Comparison of ENCODE assay signal across 8 cellular contexts in genomic region chr17:31269597-31269996, GRCh38. TPM values are rescaled to one million over a fixed set of nuclear protein-coding genes. Genes with fewer than 3 reads are reported as not detected.
A peak's percentile ranks its signal among the peaks of the same experiment; 100 is the strongest.
DNase-seq lines count a peak whose midpoint lies in the region; ATAC-seq, FAIRE-seq and TF ChIP-seq lines count a peak whose summit lies in the region.

No MANE protein-coding gene starts in this region.

- H3K36me3 Mint-ChIP-seq in chondrocyte (ENCODE audit: low read depth): peaks cover 17% of the 10 kb centered on the region
- peaks cover 14% of the 10 kb centered on the region for H3K36me3 Mint-ChIP-seq in activated naive CD4-positive, alpha-beta T cell treated with anti-CD3 and anti-CD28 coated beads, Interleukin-2, amount 10 ng/mL, durations not matched to agents 7 days and 5 days

- H3K36me3 ChIP-seq in right atrium auricular region (peaks cover 11% of the 10 kb centered on the region), kidney epithelial cell (ENCODE audit: control insufficient read depth, insufficient read depth, low read length) (no peaks in the 10 kb centered on the region)

- H3K9me3 Mint-ChIP-seq in chondrocyte (ENCODE audit: low read depth): no peaks in the 10 kb centered on the region
- no peaks in the 10 kb centered on the region for H3K9me3 Mint-ChIP-seq in activated naive CD4-positive, alpha-beta T cell treated with anti-CD3 and anti-CD28 coated beads, Interleukin-2, amount 10 ng/mL, durations not matched to agents 7 days and 5 days

- H3K27ac Mint-ChIP-seq in chondrocyte (ENCODE audit: unreplicated experiment): peak overlapping the region; percentile 95
- no peak overlapping the region for H3K27ac Mint-ChIP-seq in activated naive CD4-positive, alpha-beta T cell treated with anti-CD3 and anti-CD28 coated beads, Interleukin-2, amount 10 ng/mL, durations not matched to agents 7 days and 5 days

- no peak for FAIRE-seq in GM12892 (lab: Jason Lieb, UNC)

- TF ChIP-seq CTCF in right atrium auricular region (IDR thresholded peaks at IDR 0.05) (no peak), chondrocyte (IDR thresholded peaks at IDR 0.05) (peak; percentile 8), kidney epithelial cell (IDR thresholded peaks at IDR 0.05; ENCODE audit: insufficient read depth, low read length, poor library complexity, severe bottlenecking) (no peak)

- ATAC-seq in Right ventricle myocardium superior (ENCODE audit: poor library complexity): peak; percentile 73

- no peaks in the 10 kb centered on the region for H3K9me3 ChIP-seq in right atrium auricular region

- TF ChIP-seq POLR2A in GM12892 (IDR thresholded peaks at IDR 0.05; ENCODE audit: low read depth, low read length): no peak

- H3K27me3 ChIP-seq in right atrium auricular region: no peaks in the 10 kb centered on the region
- no peaks in the 10 kb centered on the region for H3K27me3 ChIP-seq in kidney epithelial cell (ENCODE audit: control insufficient read depth, insufficient read depth, low read length)

- DNase-seq in Right ventricle myocardium superior (no peak), right atrium auricular region (ENCODE audit: low spot score) (no peak), chondrocyte (ENCODE audit: low spot score) (no peak), kidney epithelial cell (ENCODE audit: low read depth) (peak; percentile 98), NCI-H446 (lab: John Stamatoyannopoulos, UW) (no peak), NCI-H1436 treated with DMSO at 0.1 percent for 48 hours (lab: John Stamatoyannopoulos, UW) (no peak), GM12892 (ENCODE audit: insufficient read length) (no peak)
- no peak for DNase-seq in activated naive CD4-positive, alpha-beta T cell treated with anti-CD3 and anti-CD28 coated beads, Interleukin-2, amount 10 ng/mL, durations not matched to agents 7 days and 5 days

- intact Hi-C loops in Right ventricle myocardium superior (cut with DNase I): no loop called here

- H3K4me1 Mint-ChIP-seq in chondrocyte (ENCODE audit: low read depth): peaks cover 39% of the 10 kb centered on the region
- H3K4me1 Mint-ChIP-seq in activated naive CD4-positive, alpha-beta T cell treated with anti-CD3 and anti-CD28 coated beads, Interleukin-2, amount 10 ng/mL, durations not matched to agents 7 days and 5 days: no peaks in the 10 kb centered on the region

- no peak overlapping the region for H3K4me3 ChIP-seq in right atrium auricular region
- H3K4me3 ChIP-seq in kidney epithelial cell (ENCODE audit: low read depth, low read length): no peak overlapping the region

- H3K27ac ChIP-seq in right atrium auricular region: peak overlapping the region in 1 of 2 donors; percentile 42

- no peaks in the 10 kb centered on the region for H3K27me3 Mint-ChIP-seq in chondrocyte (ENCODE audit: low read depth)
- no peaks in the 10 kb centered on the region for H3K27me3 Mint-ChIP-seq in activated naive CD4-positive, alpha-beta T cell treated with anti-CD3 and anti-CD28 coated beads, Interleukin-2, amount 10 ng/mL, durations not matched to agents 7 days and 5 days

- no peak overlapping the region for H3K4me3 Mint-ChIP-seq in chondrocyte (ENCODE audit: unreplicated experiment)
- no peak overlapping the region for H3K4me3 Mint-ChIP-seq in activated naive CD4-positive, alpha-beta T cell treated with anti-CD3 and anti-CD28 coated beads, Interleukin-2, amount 10 ng/mL, durations not matched to agents 7 days and 5 days

- peaks cover 0 to 40% of the 10 kb centered on the region in 2 donors for H3K4me1 ChIP-seq in right atrium auricular region

- CTCF ChIA-PET in activated naive CD4-positive, alpha-beta T cell treated with anti-CD3 and anti-CD28 coated beads, Interleukin-2, amount 10 ng/mL, durations not matched to agents 7 days and 5 days (lab: Charles Lee): interaction anchor here (1.0 to 1.3 kb wide), 2 partner anchors 13 to 18 kb away, joined by 3 to 4 read pairs; no protein-coding TSS in a partner anchor

RNA-seq across cellular contexts. Expression of gene OMG, which starts 27.4 kb away (rescaled TPM):
- total RNA-seq in Right ventricle myocardium superior (not detected), right atrium auricular region (under 1 TPM; 0.47 to 0.74 TPM), chondrocyte (not detected in 3 replicates), kidney epithelial cell (not detected in 2 replicates)
- 3.9 TPM for polyA plus RNA-seq in GM12892 (2012; ENCODE audit: missing spikeins)

RNA-seq across cellular contexts. Expression of gene EVI2B, which starts 44.3 kb away (rescaled TPM):
- total RNA-seq in Right ventricle myocardium superior (2.9 TPM), right atrium auricular region (10 to 100 TPM in 1 of 2 donors, 1 to 10 TPM in 1; 5.6 to 11.3 TPM), chondrocyte (0.21 TPM in 1 of 3 replicates, not detected in the others), kidney epithelial cell (not detected in 2 replicates)
- 58.3 TPM for polyA plus RNA-seq in GM12892 (2012; ENCODE audit: missing spikeins)

RNA-seq across cellular contexts. Expression of gene EVI2A, which starts 51.8 kb away (rescaled TPM):
- total RNA-seq in Right ventricle myocardium superior (2.2 TPM), right atrium auricular region (1 to 10 TPM; 2.1 to 9.0 TPM), chondrocyte (0.22 TPM in 1 of 3 replicates, not detected in the others), kidney epithelial cell (not detected in 2 replicates)
- polyA plus RNA-seq in GM12892 (2012; ENCODE audit: missing spikeins): 35.4 TPM
